19 cellular contexts compared by ENCODE assay signal in genomic region chrX:367349-367748, GRCh38. TPM values are rescaled to one million over a fixed set of nuclear protein-coding genes. Genes with fewer than 3 reads are reported as not detected.
DNase-seq lines count a peak whose midpoint lies in the region; ATAC-seq, FAIRE-seq and TF ChIP-seq lines count a peak whose summit lies in the region.
"Had no signal": no experiment of that assay in that cellular context is flagged by ENCODE, and none has a peak within 500 bp of the region (broad histone marks: within the 10 kb centered on the region; RNA-seq: fewer than 3 reads in every experiment).

No MANE protein-coding gene starts in this region.

- no peak overlapping the region for H3K4me3 ChIP-seq in H1 (ENCODE audit: extremely low read depth in 1 of 4, insufficient read depth in 2 of 4, low read depth in 3 of 4, low read length in 4 of 4)
- H3K4me3 ChIP-seq in A673 (ENCODE audit: low read depth, low read length, poor library complexity, severe bottlenecking) = no peak overlapping the region
- H3K4me3 ChIP-seq in prostate gland = no peak overlapping the region
- H3K4me3 ChIP-seq: GM12878 had no signal

- H3K23ac ChIP-seq in H1 (ENCODE audit: insufficient read length) = no peak overlapping the region

- peak; percentile 10 for DNase-seq in Right ventricle myocardium superior
- no peak for DNase-seq in cardiac septum (ENCODE audit: low spot score)
- DNase-seq in H1 (ENCODE audit: low read depth in 1 of 2, low spot score in 2 of 2) = no peak
- DNase-seq in C1 segment of cervical spinal cord (lab: John Stamatoyannopoulos, UW) = no peak
- no peak for DNase-seq in A673 (ENCODE audit: low spot score)
- DNase-seq in NCI-H1105 treated with DMSO at 0.1 percent for 48 hours (lab: John Stamatoyannopoulos, UW) = no peak
- no peak for DNase-seq in prostate gland (ENCODE audit: low spot score)
- DNase-seq: 8988T, Calu3, NCI-H146, NCI-H345, NCI-H526 treated with DMSO at 0.1 percent for 48 hours, PC-3 had no signal

- H3K36me3 ChIP-seq in H1 (ENCODE audit: control insufficient read depth in 2 of 4, insufficient read depth in 4 of 4, low read length in 3 of 4) (no peaks in the 10 kb centered on the region), A673 (ENCODE audit: insufficient read depth, low read length, poor library complexity, severe bottlenecking) (no peaks in the 10 kb centered on the region), prostate gland (no peaks in the 10 kb centered on the region)

- H3K27ac ChIP-seq in H1 (ENCODE audit: low read depth, low read length) (peak overlapping the region; percentile 67; the same call in 1 of the 2 replicates), A673 (ENCODE audit: low read depth, low read length, poor library complexity, severe bottlenecking) (no peak overlapping the region), prostate gland (no peak overlapping the region)

- H3K18ac ChIP-seq in H1 (ENCODE audit: extremely low read depth, low read length) = peak overlapping the region; percentile 9

- no peak overlapping the region for H3K14ac ChIP-seq in H1 (ENCODE audit: insufficient read length)

- no peak overlapping the region for H3K56ac ChIP-seq in H1 (replicated peaks; ENCODE audit: insufficient read length, low read depth, low read length)

- H3K4me3 Mint-ChIP-seq in nephron = peak overlapping the region in 2 of 3 experiments; percentile 23 to 68
- H3K4me3 Mint-ChIP-seq: CD14-positive monocyte had no signal

- H2BK15ac ChIP-seq in H1 (ENCODE audit: low read length) = no peak overlapping the region

- peaks cover 23% of the 10 kb centered on the region for H3K36me3 Mint-ChIP-seq in nephron (ENCODE audit: low read depth)

- H2BK120ac ChIP-seq in H1 (replicated peaks; ENCODE audit: low read depth, low read length) = no peak overlapping the region

- WGBS in H1 (ENCODE audit: extremely low coverage in 1 of 2, insufficient coverage in 1 of 2, insufficient read length in 1 of 2, insufficient replicate concordance in 2 of 2, low coverage in 1 of 2, low lambda C conversion rate in 2 of 2, missing lambda C conversion rate in 1 of 2), 2 experiments = 89% methylated on average over 16 of the region's 16 CpGs; no CpG with 5 or more reads in 1 of the 2 experiments
- WGBS in prostate gland = 90% methylated on average over 16 of the region's 16 CpGs

- no peak overlapping the region for H4K8ac ChIP-seq in H1 (ENCODE audit: extremely low read depth, insufficient read depth, low read length)

- no peak overlapping the region for H3K4me2 ChIP-seq in H1 (ENCODE audit: insufficient read depth in 1 of 2, low read depth in 2 of 2, low read length in 2 of 2)

- H3K27me3 ChIP-seq in H1 (replicated peaks in 1 of 4; ENCODE audit: control insufficient read depth in 3 of 4, extremely low read depth in 1 of 4, insufficient read depth in 3 of 4, low read length in 3 of 4) (peaks cover 0 to 1% (median under 1%) of the 10 kb centered on the region in 4 experiments; a peak in 1 of 7 replicates), A673 (replicated peaks; ENCODE audit: insufficient read depth, low read depth, low read length, poor library complexity) (peaks cover 4% of the 10 kb centered on the region), prostate gland (replicated peaks; ENCODE audit: insufficient read depth) (no peaks in the 10 kb centered on the region)

- H4K20me1 ChIP-seq in H1 (replicated peaks in 1 of 2; ENCODE audit: control insufficient read depth in 1 of 2, insufficient read depth in 2 of 2, low read length in 2 of 2) = peaks cover 29 to 30% of the 10 kb centered on the region in 2 experiments

- TF ChIP-seq EP300 in H1 (IDR thresholded peaks at IDR 0.05; ENCODE audit: borderline replicate concordance in 1 of 2, low read depth in 2 of 2, low read length in 2 of 2) = no peak

- peak overlapping the region; percentile 71; the same call in 1 of the 2 replicates for H2BK5ac ChIP-seq in H1 (ENCODE audit: low read depth, low read length)

- H3K23me2 ChIP-seq in H1 (ENCODE audit: low read depth, low read length) = no peaks in the 10 kb centered on the region

- CTCF ChIA-PET in H1 (lab: Charles Lee; ENCODE audit: partially characterized antibody) = no interaction called here
- CTCF ChIA-PET in A673 (lab: Charles Lee) = no interaction called here

- peaks cover 27% of the 10 kb centered on the region for H3K4me1 Mint-ChIP-seq in nephron
- H3K4me1 Mint-ChIP-seq: CD14-positive monocyte had no signal

- no peak for ATAC-seq in Right ventricle myocardium superior (ENCODE audit: poor library complexity)
- ATAC-seq: GM12878, HCT116, PC-3 had no signal

- TF ChIP-seq POLR2A in H1 (IDR thresholded peaks at IDR 0.05; ENCODE audit: control extremely low read depth in 1 of 2, low read depth in 2 of 2, low read length in 2 of 2) = no peak
- TF ChIP-seq POLR2A in prostate gland (IDR thresholded peaks at IDR 0.05) = no peak

- no peak for TF ChIP-seq CTCF in H1 (IDR thresholded peaks at IDR 0.05; ENCODE audit: control extremely low read depth in 1 of 3, insufficient read depth in 1 of 3, low read depth in 1 of 3, low read length in 3 of 3)
- TF ChIP-seq CTCF in nephron (IDR thresholded peaks at IDR 0.05; ENCODE audit: unreplicated experiment in 3 of 3) = no peak
- no peak for TF ChIP-seq CTCF in A673 (conservative IDR thresholded peaks at IDR 0.05; ENCODE audit: low read depth, low read length)
- TF ChIP-seq CTCF in prostate gland (IDR thresholded peaks at IDR 0.05) = no peak

- no peak overlapping the region for H3K4ac ChIP-seq in H1 (replicated peaks; ENCODE audit: insufficient read length, low read depth, low read length)

- H3K79me1 ChIP-seq in H1 (ENCODE audit: low read depth, low read length) = peaks cover 42% of the 10 kb centered on the region

- BruUV-seq in A673 (replicated peaks; lab: Mats Ljungman, UMichigan) = no TSS peak

- H3K9ac ChIP-seq in H1 (replicated peaks in 1 of 4; ENCODE audit: extremely low read depth in 1 of 4, low read depth in 3 of 4, low read length in 3 of 4) = no peak overlapping the region

- no peaks in the 10 kb centered on the region for H3K9me3 ChIP-seq in H1 (ENCODE audit: insufficient read depth in 2 of 2, low read depth in 1 of 2, low read length in 1 of 2)
- no peaks in the 10 kb centered on the region for H3K9me3 ChIP-seq in A673 (ENCODE audit: low read depth, low read length, poor library complexity, severe bottlenecking)
- no peaks in the 10 kb centered on the region for H3K9me3 ChIP-seq in prostate gland

- peak overlapping the region in 2 of 3 experiments; percentile 6 to 45 for H3K27ac Mint-ChIP-seq in nephron

- FAIRE-seq in H1 (lab: Jason Lieb, UNC) = no peak
- FAIRE-seq: GM12878, GM18507, HTR-8/SVneo had no signal

- H3K4me1 ChIP-seq in H1 (replicated peaks in 1 of 4; ENCODE audit: control insufficient read depth in 3 of 4, insufficient read depth in 4 of 4, low read length in 3 of 4) (peaks cover 0 to 23% (median 11%) of the 10 kb centered on the region in 4 experiments; a peak in 6 of 7 replicates), A673 (ENCODE audit: insufficient read depth, low read length, poor library complexity, severe bottlenecking) (peaks cover 7% of the 10 kb centered on the region), prostate gland (replicated peaks) (no peaks in the 10 kb centered on the region)

- H4K91ac ChIP-seq in H1 (replicated peaks; ENCODE audit: insufficient read length, low read length) = no peak overlapping the region

- H2AFZ ChIP-seq in H1 (ENCODE audit: low read length) = no peak overlapping the region

- intact Hi-C loops in Right ventricle myocardium superior (cut with DNase I) = no loop called here
- intact Hi-C loops in cardiac septum (cut with DNase I) = no loop called here
- intact Hi-C loops in A673 (cut with micrococcal nuclease; ENCODE audit: unreplicated experiment) = no loop called here
- intact Hi-C loops in prostate gland (cut with DNase I) = no loop called here

- POLR2A ChIA-PET in H1 (lab: Charles Lee; ENCODE audit: partially characterized antibody) = no interaction called here
- POLR2A ChIA-PET in A673 (lab: Charles Lee; ENCODE audit: low non-redundant PET) = no interaction called here

- H4K5ac ChIP-seq in H1 (ENCODE audit: insufficient read length, low read depth, low read length) = no peak overlapping the region

- TF ChIP-seq RAD21 in H1 (IDR thresholded peaks at IDR 0.05 in 1 of 2, conservative IDR thresholded peaks at IDR 0.05 in 1 of 2; ENCODE audit: low read depth in 2 of 2, low read length in 2 of 2) = no peak

- peak overlapping the region; percentile 40 for H2BK12ac ChIP-seq in H1 (ENCODE audit: low read depth, low read length)

- H3K27me3 Mint-ChIP-seq in nephron (ENCODE audit: low read depth) = peaks cover 38% of the 10 kb centered on the region

- H2BK20ac ChIP-seq in H1 (ENCODE audit: low read length) = peak overlapping the region; percentile 66; the same call in 1 of the 2 replicates

- peak overlapping the region; percentile 41; the same call in 1 of the 2 replicates for H2AK5ac ChIP-seq in H1 (ENCODE audit: low read depth, low read length)

- peaks cover 0 to 70% of the 10 kb centered on the region in 2 experiments; a peak in 3 of 4 replicates for H3K79me2 ChIP-seq in H1 (ENCODE audit: control insufficient read depth in 1 of 2, insufficient read depth in 2 of 2, low read length in 2 of 2)

- H3K9me3 Mint-ChIP-seq in nephron = peaks cover 10% of the 10 kb centered on the region

RNA-seq across cellular contexts. Expression of gene PPP2R3B, which starts 19.4 kb away (rescaled TPM):
- total RNA-seq in Right ventricle myocardium superior (154 TPM), cardiac septum (128 TPM), A673 (2021) (43.6 and 46.5 TPM in 2 replicates), prostate gland (10 to 100 TPM; 20.6 to 73.2 TPM)
- total RNA-seq in H1 (2021; fragmentation: NEBNext Ultra II Directional; extraction: Animal tissue kit (Norgen Biotek cat#: 25700)) = 84.3 and 86.7 TPM in 2 replicates
- 47.6 and 80.1 TPM in 2 replicates for polyA plus RNA-seq in H1 (2011; rRNA removed)
- 74.0 TPM for polyA plus RNA-seq in H1 (2011; cell fraction: cytosol; rRNA removed)
- 265 TPM for polyA plus RNA-seq in H1 (2011; cell fraction: nucleus; rRNA removed)
- polyA plus RNA-seq in H1 (2012, experiment 1 of 2) = 46.6 to 79.9 TPM (median 73.3 TPM) in 4 replicates
- 48.0 TPM for polyA plus RNA-seq in H1 (2012, experiment 2 of 2)
- 41.6 TPM for polyA plus RNA-seq in H1 (2013, experiment 1 of 2)
- polyA plus RNA-seq in H1 (2013, experiment 2 of 2) = 37.4 TPM
- polyA minus RNA-seq in H1 (2011; rRNA and poly(A)+ RNA removed) = 39.1 and 49.9 TPM in 2 replicates
- 56.4 TPM for polyA minus RNA-seq in H1 (2011; cell fraction: cytosol; rRNA and poly(A)+ RNA removed)
- 122 TPM for polyA minus RNA-seq in H1 (2011; cell fraction: nucleus; rRNA and poly(A)+ RNA removed)

RNA-seq across cellular contexts. Expression of gene GTPBP6, which starts 48.8 kb away (rescaled TPM):
- total RNA-seq in Right ventricle myocardium superior = 50.8 TPM
- total RNA-seq in cardiac septum = 35.3 TPM
- 55.4 and 57.1 TPM in 2 replicates for total RNA-seq in H1 (2021; fragmentation: NEBNext Ultra II Directional; extraction: Animal tissue kit (Norgen Biotek cat#: 25700))
- 33.9 and 59.0 TPM in 2 replicates for polyA plus RNA-seq in H1 (2011; rRNA removed)
- polyA plus RNA-seq in H1 (2011; cell fraction: cytosol; rRNA removed) = 56.3 TPM
- polyA plus RNA-seq in H1 (2011; cell fraction: nucleus; rRNA removed) = 61.5 TPM
- polyA plus RNA-seq in H1 (2012, experiment 1 of 2) = 26.6 to 55.2 TPM (median 54.8 TPM) in 4 replicates
- 40.7 TPM for polyA plus RNA-seq in H1 (2012, experiment 2 of 2)
- polyA plus RNA-seq in H1 (2013, experiment 1 of 2) = 35.4 TPM
- 32.3 TPM for polyA plus RNA-seq in H1 (2013, experiment 2 of 2)
- polyA minus RNA-seq in H1 (2011; rRNA and poly(A)+ RNA removed) = 17.9 and 18.5 TPM in 2 replicates
- polyA minus RNA-seq in H1 (2011; cell fraction: cytosol; rRNA and poly(A)+ RNA removed) = 23.8 TPM
- 18.8 TPM for polyA minus RNA-seq in H1 (2011; cell fraction: nucleus; rRNA and poly(A)+ RNA removed)
- 82.3 and 85.1 TPM in 2 replicates for total RNA-seq in A673 (2021)
- 10 to 100 TPM; 43.9 to 69.6 TPM for total RNA-seq in prostate gland
